1 cellular context compared by ENCODE assay signal in genomic region chr11:65445604-65446445, GRCh38.
TF ChIP-seq lines count a peak whose summit lies in the region.

No MANE protein-coding gene starts in this region.

TF ChIP-seq in SK-N-SH, 30 proteins besides CTCF, POLR2A, EP300 and RAD21:
- TF ChIP-seq NRF1 (IDR thresholded peaks at IDR 0.05; ENCODE audit: low read depth, low read length), result no peak
- TF ChIP-seq RCOR1 (IDR thresholded peaks at IDR 0.05; ENCODE audit: low read length), result no peak
- peak; percentile 46 for TF ChIP-seq PBX3 (IDR thresholded peaks at IDR 0.05)
- no peak for TF ChIP-seq ELF1 (IDR thresholded peaks at IDR 0.05)
- no peak for TF ChIP-seq FOXJ3 (CRISPR knock-in tag; IDR thresholded peaks at IDR 0.05)
- no peak for TF ChIP-seq GABPA (IDR thresholded peaks at IDR 0.05; ENCODE audit: low read depth)
- TF ChIP-seq IRF3 (IDR thresholded peaks at IDR 0.05; ENCODE audit: low read depth, low read length), result no peak
- TF ChIP-seq GATA2 (CRISPR knock-in tag; IDR thresholded peaks at IDR 0.05), result no peak
- 0 out of 2 replicates have a peak, but pooled peaks have one; percentile 3 for TF ChIP-seq JUND (IDR thresholded peaks at IDR 0.05)
- no peak for TF ChIP-seq RXRA (IDR thresholded peaks at IDR 0.05; ENCODE audit: borderline replicate concordance, low read depth)
- TF ChIP-seq FOXM1 (IDR thresholded peaks at IDR 0.05; ENCODE audit: low read depth), result no peak
- no peak for TF ChIP-seq TEAD4 (IDR thresholded peaks at IDR 0.05; ENCODE audit: borderline replicate concordance, insufficient read depth)
- no peak for TF ChIP-seq FOSL2 (IDR thresholded peaks at IDR 0.05; ENCODE audit: borderline replicate concordance, low read depth)
- no peak for TF ChIP-seq RFX5 (IDR thresholded peaks at IDR 0.05; ENCODE audit: low read length)
- no peak for TF ChIP-seq MAX (IDR thresholded peaks at IDR 0.05; ENCODE audit: low read depth)
- TF ChIP-seq POLR2AphosphoS5 (IDR thresholded peaks at IDR 0.05; ENCODE audit: low read depth, low read length), result peak; percentile 28; the same call in 1 of the 2 replicates
- no peak for TF ChIP-seq TAF1 (IDR thresholded peaks at IDR 0.05; ENCODE audit: borderline replicate concordance, low read depth, low read length)
- no peak for TF ChIP-seq MXI1 (IDR thresholded peaks at IDR 0.05; ENCODE audit: low read depth, low read length)
- 0 out of 2 replicates have a peak, but pooled peaks have one; percentile 17 for TF ChIP-seq SIN3A (IDR thresholded peaks at IDR 0.05; ENCODE audit: borderline replicate concordance, low read depth, low read length)
- TF ChIP-seq CHD2 (IDR thresholded peaks at IDR 0.05; ENCODE audit: low read length, partially characterized antibody), result no peak
- no peak for TF ChIP-seq NFIC (IDR thresholded peaks at IDR 0.05; ENCODE audit: borderline replicate concordance)
- TF ChIP-seq EZH2phosphoT487 (IDR thresholded peaks at IDR 0.05; ENCODE audit: borderline replicate concordance, low read depth), result no peak
